ENCODE assay signal across 19 cellular contexts in the genomic region with DNA sequence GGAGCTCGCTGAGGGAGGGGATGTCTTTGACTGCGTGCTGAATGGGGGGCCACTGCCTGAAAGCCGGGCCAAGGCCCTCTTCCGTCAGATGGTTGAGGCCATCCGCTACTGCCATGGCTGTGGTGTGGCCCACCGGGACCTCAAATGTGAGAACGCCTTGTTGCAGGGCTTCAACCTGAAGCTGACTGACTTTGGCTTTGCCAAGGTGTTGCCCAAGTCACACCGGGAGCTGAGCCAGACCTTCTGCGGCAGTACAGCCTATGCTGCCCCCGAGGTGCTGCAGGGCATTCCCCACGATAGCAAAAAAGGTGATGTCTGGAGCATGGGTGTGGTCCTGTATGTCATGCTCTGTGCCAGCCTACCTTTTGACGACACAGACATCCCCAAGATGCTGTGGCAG. TPM values are rescaled to one million over a fixed set of nuclear protein-coding genes. Genes with fewer than 3 reads are reported as not detected.
DNase-seq lines count a peak whose midpoint lies in the region; ATAC-seq and TF ChIP-seq lines count a peak whose summit lies in the region.
"Had no signal": no experiment of that assay in that cellular context is flagged by ENCODE, and none has a peak within 500 bp of the region (broad histone marks: within the 10 kb centered on the region; RNA-seq: fewer than 3 reads in every experiment).

No MANE protein-coding gene starts in this region.

- WGBS in mesenchymal stem cell, result 98% methylated on average over 12 of the region's 12 CpGs

- no peaks in the 10 kb centered on the region for H4K20me1 ChIP-seq in MM.1S (ENCODE audit: insufficient read depth, low read length)

- H3K36me3 ChIP-seq in mesenchymal stem cell (ENCODE audit: control insufficient read depth in 1 of 2, insufficient read depth in 2 of 2, low read depth in 1 of 2, low read length in 2 of 2) (peaks cover 56 to 69% of the 10 kb centered on the region in 2 experiments), upper lobe of right lung (peaks cover 43% of the 10 kb centered on the region), MM.1S (replicated peaks; ENCODE audit: insufficient read depth, low read length) (no peaks in the 10 kb centered on the region; the same call in none of the 2 replicates)

- H3K4me1 ChIP-seq in mesenchymal stem cell (ENCODE audit: control insufficient read depth, insufficient read depth, low read depth, low read length) (peaks cover 18% of the 10 kb centered on the region), upper lobe of right lung (peaks cover 11% of the 10 kb centered on the region), MM.1S (ENCODE audit: low read length) (no peaks in the 10 kb centered on the region)

- H3F3A ChIP-seq in MM.1S (ENCODE audit: insufficient read depth, low read length), result no peaks in the 10 kb centered on the region

- no peak overlapping the region for H3K18ac ChIP-seq in mesenchymal stem cell (ENCODE audit: low read depth in 1 of 2, low read length in 2 of 2)

- no peak overlapping the region for H2AFZ ChIP-seq in mesenchymal stem cell (ENCODE audit: low read depth, low read length)
- H2AFZ ChIP-seq in MM.1S (ENCODE audit: low read length), result no peak overlapping the region
- H2AFZ ChIP-seq: GM23338 had no signal

- H3K23ac ChIP-seq in mesenchymal stem cell (ENCODE audit: low read length in 2 of 2), result no peak overlapping the region

- ATAC-seq in upper lobe of right lung, result peak; percentile 5
- no peak for ATAC-seq in HG03439 (IDR thresholded peaks at IDR 0.05; ENCODE audit: unreplicated experiment)
- ATAC-seq: GM23338, SK-N-SH treated with all-trans-retinoic acid at 6 μM for 48 hours, T-cell had no signal

- no peak overlapping the region for H2BK12ac ChIP-seq in mesenchymal stem cell (ENCODE audit: low read length in 2 of 2)

- H3K4me2 ChIP-seq in mesenchymal stem cell (ENCODE audit: low read length, poor library complexity, severe bottlenecking), result no peak overlapping the region
- H3K4me2 ChIP-seq in MM.1S (ENCODE audit: low read depth, low read length), result no peak overlapping the region
- H3K4me2 ChIP-seq: GM23338 had no signal

- H3K27me3 ChIP-seq in mesenchymal stem cell (ENCODE audit: control insufficient read depth in 1 of 2, insufficient read depth in 1 of 2, low read length in 2 of 2) (no peaks in the 10 kb centered on the region), upper lobe of right lung (no peaks in the 10 kb centered on the region), MM.1S (replicated peaks; ENCODE audit: insufficient read depth, low read length) (no peaks in the 10 kb centered on the region)

- H3K9me2 ChIP-seq in MM.1S (replicated peaks; ENCODE audit: insufficient read depth, low read length), result no peaks in the 10 kb centered on the region

- no peak overlapping the region for H2AK5ac ChIP-seq in mesenchymal stem cell (ENCODE audit: low read length, severe bottlenecking)

- H3K9me3 ChIP-seq in mesenchymal stem cell (ENCODE audit: control insufficient read depth, low read length) (no peaks in the 10 kb centered on the region), upper lobe of right lung (no peaks in the 10 kb centered on the region), MM.1S (replicated peaks; ENCODE audit: insufficient read depth, low read length) (no peaks in the 10 kb centered on the region)

- H3K79me1 ChIP-seq in mesenchymal stem cell (replicated peaks; ENCODE audit: low read length, poor library complexity, severe bottlenecking), result peaks cover 6% of the 10 kb centered on the region

- peak overlapping the region; percentile 17 for H4K8ac ChIP-seq in mesenchymal stem cell (ENCODE audit: low read length)

- H2BK15ac ChIP-seq in mesenchymal stem cell (ENCODE audit: low read depth, poor library complexity, severe bottlenecking), result peak overlapping the region; percentile 39

- no peak overlapping the region for H2BK5ac ChIP-seq in mesenchymal stem cell (ENCODE audit: low read depth, low read length, poor library complexity, severe bottlenecking)

- H3K4me3 ChIP-seq in mesenchymal stem cell (ENCODE audit: insufficient read depth in 1 of 2, low read depth in 1 of 2, low read length in 2 of 2) (peak overlapping the region in 1 of 2 experiments; percentile 0), upper lobe of right lung (no peak overlapping the region), MM.1S (ENCODE audit: low read length) (no peak overlapping the region)
- H3K4me3 ChIP-seq: GM23338 had no signal

- intact Hi-C loops in upper lobe of right lung (cut with DNase I), result no loop called here

- H3K27ac ChIP-seq in mesenchymal stem cell (ENCODE audit: low read length, poor library complexity, severe bottlenecking) (no peak overlapping the region), upper lobe of right lung (no peak overlapping the region), MM.1S (ENCODE audit: low read length) (no peak overlapping the region)

- H3K4ac ChIP-seq in mesenchymal stem cell (ENCODE audit: low read depth in 1 of 2, low read length in 2 of 2), result no peak overlapping the region

- H3K9ac ChIP-seq in mesenchymal stem cell (ENCODE audit: low read length), result no peak overlapping the region
- H3K9ac ChIP-seq in MM.1S (ENCODE audit: low read length), result no peak overlapping the region

- no peaks in the 10 kb centered on the region for H3K79me2 ChIP-seq in MM.1S (ENCODE audit: low read length)

- DNase-seq in NCI-H2196 (lab: John Stamatoyannopoulos, UW; ENCODE audit: unreplicated experiment) (peak; percentile 32), cerebellum (ENCODE audit: low spot score) (peak; percentile 31), mesenchymal stem cell (no peak), upper lobe of right lung (peak; percentile 75), SHP77 treated with DMSO at 0.1 percent for 48 hours (lab: John Stamatoyannopoulos, UW) (no peak), MM.1S (no peak)
- DNase-seq: AML-193, HCEC 1CT, KG1, NCI-H1048, NCI-H1436, NCI-H1930, NCI-H446 treated with DMSO at 0.1 percent for 48 hours, SHP77, T-cell had no signal

- TF ChIP-seq CTCF in upper lobe of right lung (IDR thresholded peaks at IDR 0.05), result no peak
- no peak for TF ChIP-seq CTCF in MM.1S (IDR thresholded peaks at IDR 0.05; ENCODE audit: low read length)

- H4K91ac ChIP-seq in mesenchymal stem cell (ENCODE audit: low read length), result peak overlapping the region; percentile 72

- H3K14ac ChIP-seq in mesenchymal stem cell (ENCODE audit: low read length in 2 of 2), result no peak overlapping the region

- no peak overlapping the region for H2BK120ac ChIP-seq in mesenchymal stem cell (ENCODE audit: low read depth, low read length)

RNA-seq across cellular contexts. Expression of gene TSSK3, which starts 1.4 kb away (rescaled TPM):
- total RNA-seq in cerebellum (1.8 TPM), upper lobe of right lung (2.5 TPM)
- polyA plus RNA-seq in mesenchymal stem cell (2013, experiment 1 of 2), result 0.86 TPM
- polyA plus RNA-seq in mesenchymal stem cell (2013, experiment 2 of 2), result 0.52 TPM
- total RNA-seq: GM23338 had no signal
- polyA plus RNA-seq: GM23338 had no signal

RNA-seq across cellular contexts. Expression of gene FAM229A, which starts 1.4 kb away (rescaled TPM):
- total RNA-seq in cerebellum (3.2 TPM), upper lobe of right lung (9.3 TPM)
- 3.5 TPM for polyA plus RNA-seq in mesenchymal stem cell (2013, experiment 1 of 2)
- 2.7 TPM for polyA plus RNA-seq in mesenchymal stem cell (2013, experiment 2 of 2)
- polyA plus RNA-seq: CD14-positive monocyte had no signal

RNA-seq across cellular contexts. Expression of gene MARCKSL1, which starts 27.7 kb away (rescaled TPM):
- total RNA-seq in cerebellum (164 TPM), upper lobe of right lung (44.5 TPM)
- 391 TPM for polyA plus RNA-seq in mesenchymal stem cell (2013, experiment 1 of 2)
- 395 TPM for polyA plus RNA-seq in mesenchymal stem cell (2013, experiment 2 of 2)

RNA-seq across cellular contexts. Expression of gene BSDC1, which starts 30.5 kb away (rescaled TPM):
- 58.3 TPM for total RNA-seq in cerebellum
- polyA plus RNA-seq in mesenchymal stem cell (2013, experiment 1 of 2), result 35.1 TPM
- 33.7 TPM for polyA plus RNA-seq in mesenchymal stem cell (2013, experiment 2 of 2)
- 67.6 TPM for total RNA-seq in upper lobe of right lung

Comparison
In these comparisons a context has a peak if more than half of its experiments do, and no peak if none do; other contexts are left out.
1. DNase-seq: peak in NCI-H2196 (single experiment), cerebellum (single experiment) and upper lobe of right lung (single experiment); none in mesenchymal stem cell (single experiment), SHP77 treated with DMSO at 0.1 percent for 48 hours (single experiment) and MM.1S (single experiment).